11 cellular contexts compared by ENCODE assay signal in genomic region chrX:70554081-70554480, GRCh38.
DNase-seq lines count a peak whose midpoint lies in the region; ATAC-seq and TF ChIP-seq lines count a peak whose summit lies in the region.
"Had no signal": no experiment of that assay in that cellular context is flagged by ENCODE, and none has a peak within 500 bp of the region (broad histone marks: within the 10 kb centered on the region; RNA-seq: fewer than 3 reads in every experiment).

No MANE protein-coding gene starts in this region.

- no peaks in the 10 kb centered on the region for H3K9me3 ChIP-seq in Panc1 (ENCODE audit: control insufficient read depth, insufficient read depth, low read depth, low read length)

- in situ Hi-C loops in Panc1 (cut with HindIII; ENCODE audit: low pct_unique_long_range_greater_than_20kb, low sequenced_read_pairs), result no loop called here

- POLR2A ChIA-PET in Panc1 (lab: Charles Lee), result no interaction called here

- no peaks in the 10 kb centered on the region for H3K36me3 ChIP-seq in Panc1 (ENCODE audit: control insufficient read depth, insufficient read depth, low read length)
- H3K36me3 ChIP-seq: right atrium auricular region, tibial artery, WERI-Rb-1 had no signal

- no peak overlapping the region for H3K4me3 ChIP-seq in Panc1 (ENCODE audit: low read depth in 2 of 2, low read length in 2 of 2)
- no peak overlapping the region for H3K4me3 ChIP-seq in fibroblast of villous mesenchyme (ENCODE audit: low read depth, low read length)
- H3K4me3 ChIP-seq: right atrium auricular region, tibial artery had no signal

- H3K9me3 Mint-ChIP-seq in mesothelial cell of epicardium, result peaks cover 21% of the 10 kb centered on the region

- peaks cover 8% of the 10 kb centered on the region for H3K4me1 Mint-ChIP-seq in mesothelial cell of epicardium

- H3K4me3 Mint-ChIP-seq in mesothelial cell of epicardium, result no peak overlapping the region

- no peaks in the 10 kb centered on the region for H3K36me3 Mint-ChIP-seq in mesothelial cell of epicardium

- CTCF ChIA-PET in Panc1 (lab: Charles Lee), result interaction anchor here (1.8 kb wide), 1 partner anchor 102 kb away, joined by 6 read pairs; no protein-coding TSS in a partner anchor

- BruUV-seq in Panc1 (replicated peaks; lab: Mats Ljungman, UMichigan), result no TSS peak

- no peak overlapping the region for H3K27ac ChIP-seq in Panc1 (ENCODE audit: low read length)
- H3K27ac ChIP-seq: right atrium auricular region, tibial artery, WERI-Rb-1 had no signal

- H3K27me3 Mint-ChIP-seq in mesothelial cell of epicardium (ENCODE audit: low read depth), result peaks cover 10% of the 10 kb centered on the region

- intact Hi-C loops in Panc1 (cut with micrococcal nuclease; ENCODE audit: unreplicated experiment), result loop anchor here (10.0 kb wide), 1 partner anchor 99 kb away; no protein-coding TSS in a partner anchor

- H3K27ac Mint-ChIP-seq in mesothelial cell of epicardium, result no peak overlapping the region

- peak; percentile 24 for DNase-seq in AG08395 (ENCODE audit: low spot score)
- no peak for DNase-seq in Panc1 (ENCODE audit: low read depth, low spot score)
- DNase-seq in fibroblast of villous mesenchyme (ENCODE audit: low read depth), result peak; percentile 49
- DNase-seq in mesothelial cell of epicardium (ENCODE audit: low spot score in 2 of 2, unreplicated experiment in 2 of 2), result no peak
- DNase-seq: tibial artery, WERI-Rb-1 had no signal

- TF ChIP-seq CTCF in Panc1 (IDR thresholded peaks at IDR 0.05) (peak; percentile 16; the same call in 1 of the 2 replicates), fibroblast of villous mesenchyme (IDR thresholded peaks at IDR 0.05; ENCODE audit: insufficient read depth, low read depth, low read length) (peak; percentile 31), mesothelial cell of epicardium (IDR thresholded peaks at IDR 0.05; ENCODE audit: unreplicated experiment) (no peak)

- ATAC-seq in GM18861 (IDR thresholded peaks at IDR 0.05; ENCODE audit: unreplicated experiment), result peak; percentile 36
- ATAC-seq in Panc1, result no peak
- no peak for ATAC-seq in HG03565 (IDR thresholded peaks at IDR 0.05; ENCODE audit: unreplicated experiment)
- no peak for ATAC-seq in HG03571 (IDR thresholded peaks at IDR 0.05; ENCODE audit: unreplicated experiment)
- no peak for ATAC-seq in GM21381 (IDR thresholded peaks at IDR 0.05; ENCODE audit: unreplicated experiment)

- no peaks in the 10 kb centered on the region; the same call in 1 of the 2 replicates for H3K27me3 ChIP-seq in Panc1 (ENCODE audit: control insufficient read depth, insufficient read depth, low read length)
- H3K27me3 ChIP-seq: right atrium auricular region, tibial artery had no signal

- H3K4me1 ChIP-seq in Panc1 (ENCODE audit: control insufficient read depth, insufficient read depth, low read length), result no peaks in the 10 kb centered on the region
- H3K4me1 ChIP-seq: right atrium auricular region, tibial artery had no signal

Comparison
In these comparisons a context has a peak if more than half of its experiments do, and no peak if none do; other contexts are left out.
1. DNase-seq: peak in AG08395 (single experiment) and fibroblast of villous mesenchyme (single experiment); none in Panc1 (single experiment) and mesothelial cell of epicardium (0 of 2).